In genomic region chr10:73228247-73228646, GRCh38 we compare ENCODE assay signal across 18 cellular contexts. TPM values are rescaled to one million over a fixed set of nuclear protein-coding genes. Genes with fewer than 3 reads are reported as not detected.
DNase-seq lines count a peak whose midpoint lies in the region; ATAC-seq and TF ChIP-seq lines count a peak whose summit lies in the region.
"Had no signal": no experiment of that assay in that cellular context is flagged by ENCODE, and none has a peak within 500 bp of the region (broad histone marks: within the 10 kb centered on the region; RNA-seq: fewer than 3 reads in every experiment).

No MANE protein-coding gene starts in this region.

- H3K27ac ChIP-seq in CD4-positive, alpha-beta T cell (ENCODE audit: low read depth, low read length) = no peak overlapping the region
- H3K27ac ChIP-seq: Peyer's patch had no signal

- intact Hi-C loops in activated T-helper 1 cell treated with anti-CD3 and anti-CD28 coated beads, Interleukin-12 subunit alpha, Interleukin-12 subunit beta, Interleukin-2, Interleukin-4 antibody, amounts not matched to agents 30 ng/mL and 10 ng/mL and 1 ng/mL, durations not matched to agents 14 hours and 24 hours and 36 hours (cut with micrococcal nuclease) = no loop called here
- intact Hi-C loops in CD4-positive, alpha-beta T cell (cut with DNase I, micrococcal nuclease) = no loop called here
- intact Hi-C loops in Right ventricle myocardium inferior (cut with DNase I) = no loop called here

- CTCF ChIA-PET in CD4-positive, alpha-beta T cell (lab: Charles Lee) = no interaction called here

- no peak overlapping the region for H3K4me3 ChIP-seq in NB4 (ENCODE audit: low read depth, low read length)
- H3K4me3 ChIP-seq: Peyer's patch had no signal

- H3K27me3 ChIP-seq in CD4-positive, alpha-beta T cell (ENCODE audit: control insufficient read depth, insufficient read depth, low read length) = no peaks in the 10 kb centered on the region
- H3K27me3 ChIP-seq: Peyer's patch had no signal

- no peaks in the 10 kb centered on the region for H3K4me1 Mint-ChIP-seq in activated T-helper 1 cell treated with anti-CD3 and anti-CD28 coated beads, Interleukin-12 subunit alpha, Interleukin-12 subunit beta, Interleukin-2, Interleukin-4 antibody, amounts not matched to agents 30 ng/mL and 10 ng/mL and 1 ng/mL, durations not matched to agents 14 hours and 24 hours and 36 hours (ENCODE audit: low read depth)
- H3K4me1 Mint-ChIP-seq in CD4-positive, alpha-beta T cell (ENCODE audit: low read depth) = no peaks in the 10 kb centered on the region

- TF ChIP-seq POLR2A in NB4 (IDR thresholded peaks at IDR 0.05; ENCODE audit: extremely low read depth, insufficient read length) = no peak

- H3K27me3 Mint-ChIP-seq in activated T-helper 1 cell treated with anti-CD3 and anti-CD28 coated beads, Interleukin-12 subunit alpha, Interleukin-12 subunit beta, Interleukin-2, Interleukin-4 antibody, amounts not matched to agents 30 ng/mL and 10 ng/mL and 1 ng/mL, durations not matched to agents 14 hours and 24 hours and 36 hours (ENCODE audit: insufficient read depth) = no peaks in the 10 kb centered on the region
- H3K27me3 Mint-ChIP-seq in CD4-positive, alpha-beta T cell = no peaks in the 10 kb centered on the region

- TF ChIP-seq CTCF in NB4 (IDR thresholded peaks at IDR 0.05; ENCODE audit: low read depth, low read length) = no peak
- TF ChIP-seq CTCF in CD4-positive, alpha-beta T cell (IDR thresholded peaks at IDR 0.05) = no peak

- H3K9me3 ChIP-seq in CD4-positive, alpha-beta T cell (ENCODE audit: control insufficient read depth, low read length) = no peaks in the 10 kb centered on the region
- H3K9me3 ChIP-seq: Peyer's patch had no signal

- no peak for ATAC-seq in HG03565 (IDR thresholded peaks at IDR 0.05; ENCODE audit: unreplicated experiment)
- no peak for ATAC-seq in CD4-positive, alpha-beta T cell (ENCODE audit: poor library complexity)
- ATAC-seq in Right ventricle myocardium inferior = no peak
- ATAC-seq: HepG2 had no signal

- no peak overlapping the region for H3K4me3 Mint-ChIP-seq in activated T-helper 1 cell treated with anti-CD3 and anti-CD28 coated beads, Interleukin-12 subunit alpha, Interleukin-12 subunit beta, Interleukin-2, Interleukin-4 antibody, amounts not matched to agents 30 ng/mL and 10 ng/mL and 1 ng/mL, durations not matched to agents 14 hours and 24 hours and 36 hours
- no peak overlapping the region for H3K4me3 Mint-ChIP-seq in CD4-positive, alpha-beta T cell

- H3K27ac Mint-ChIP-seq in activated T-helper 1 cell treated with anti-CD3 and anti-CD28 coated beads, Interleukin-12 subunit alpha, Interleukin-12 subunit beta, Interleukin-2, Interleukin-4 antibody, amounts not matched to agents 30 ng/mL and 10 ng/mL and 1 ng/mL, durations not matched to agents 14 hours and 24 hours and 36 hours = peak overlapping the region; percentile 47
- H3K27ac Mint-ChIP-seq in CD4-positive, alpha-beta T cell = no peak overlapping the region

- DNase-seq in HCEC 1CT (peak; percentile 29), NB4 (ENCODE audit: low read depth) (peak; percentile 61), iris pigment epithelial cell (ENCODE audit: low read depth) (peak; percentile 78), NCI-H2196 treated with DMSO at 0.1 percent for 48 hours (lab: John Stamatoyannopoulos, UW; ENCODE audit: unreplicated experiment) (no peak), Right ventricle myocardium inferior (ENCODE audit: missing footprints) (no peak)
- no peak for DNase-seq in activated T-helper 1 cell treated with anti-CD3 and anti-CD28 coated beads, Interleukin-12 subunit alpha, Interleukin-12 subunit beta, Interleukin-2, Interleukin-4 antibody, amounts not matched to agents 30 ng/mL and 10 ng/mL and 1 ng/mL, durations not matched to agents 14 hours and 24 hours and 36 hours (ENCODE audit: low spot score)
- DNase-seq in CD4-positive, alpha-beta T cell = no peak
- DNase-seq: ACHN, GOT3, NCI-H1048, NCI-H146, NCI-H2081 treated with DMSO at 0.1 percent for 48 hours, NCI-H2227 treated with DMSO at 0.1 percent for 48 hours, NCI-H69, Peyer's patch, SHP77 had no signal

- POLR2A ChIA-PET in CD4-positive, alpha-beta T cell (lab: Charles Lee) = no interaction called here

- H3K9me3 Mint-ChIP-seq in activated T-helper 1 cell treated with anti-CD3 and anti-CD28 coated beads, Interleukin-12 subunit alpha, Interleukin-12 subunit beta, Interleukin-2, Interleukin-4 antibody, amounts not matched to agents 30 ng/mL and 10 ng/mL and 1 ng/mL, durations not matched to agents 14 hours and 24 hours and 36 hours = no peaks in the 10 kb centered on the region
- H3K9me3 Mint-ChIP-seq in CD4-positive, alpha-beta T cell = no peaks in the 10 kb centered on the region

- H3K36me3 Mint-ChIP-seq in activated T-helper 1 cell treated with anti-CD3 and anti-CD28 coated beads, Interleukin-12 subunit alpha, Interleukin-12 subunit beta, Interleukin-2, Interleukin-4 antibody, amounts not matched to agents 30 ng/mL and 10 ng/mL and 1 ng/mL, durations not matched to agents 14 hours and 24 hours and 36 hours (ENCODE audit: low read depth) = peaks cover 14% of the 10 kb centered on the region
- H3K36me3 Mint-ChIP-seq in CD4-positive, alpha-beta T cell (ENCODE audit: low read depth) = peaks cover 30% of the 10 kb centered on the region

RNA-seq across cellular contexts. Expression of gene DNAJC9, which starts 18.8 kb away (rescaled TPM):
- 55.4 and 55.5 TPM in 2 replicates for total RNA-seq in activated T-helper 1 cell treated with anti-CD3 and anti-CD28 coated beads, Interleukin-12 subunit alpha, Interleukin-12 subunit beta, Interleukin-2, Interleukin-4 antibody, amounts not matched to agents 30 ng/mL and 10 ng/mL and 1 ng/mL, durations not matched to agents 14 hours and 24 hours and 36 hours
- total RNA-seq in CD4-positive, alpha-beta T cell = 10 to 100 TPM; 15.4 to 15.8 TPM
- total RNA-seq in Right ventricle myocardium inferior = 8.5 TPM

RNA-seq across cellular contexts. Expression of gene MRPS16, which starts 24.2 kb away (rescaled TPM):
- total RNA-seq in activated T-helper 1 cell treated with anti-CD3 and anti-CD28 coated beads, Interleukin-12 subunit alpha, Interleukin-12 subunit beta, Interleukin-2, Interleukin-4 antibody, amounts not matched to agents 30 ng/mL and 10 ng/mL and 1 ng/mL, durations not matched to agents 14 hours and 24 hours and 36 hours = 158 and 160 TPM in 2 replicates
- total RNA-seq in CD4-positive, alpha-beta T cell = 10 to 100 TPM; 28.3 to 31.9 TPM
- total RNA-seq in Right ventricle myocardium inferior = 106 TPM

Comparison
In these comparisons a context has a peak if more than half of its experiments do, and no peak if none do; other contexts are left out.
1. DNase-seq: peak in HCEC 1CT (single experiment), NB4 (single experiment) and iris pigment epithelial cell (single experiment); none in activated T-helper 1 cell treated with anti-CD3 and anti-CD28 coated beads, Interleukin-12 subunit alpha, Interleukin-12 subunit beta, Interleukin-2, Interleukin-4 antibody, amounts not matched to agents 30 ng/mL and 10 ng/mL and 1 ng/mL, durations not matched to agents 14 hours and 24 hours and 36 hours (single experiment), NCI-H2196 treated with DMSO at 0.1 percent for 48 hours (single experiment), CD4-positive, alpha-beta T cell (0 of 10) and Right ventricle myocardium inferior (single experiment).